17 cellular contexts compared by ENCODE assay signal in the genomic region with DNA sequence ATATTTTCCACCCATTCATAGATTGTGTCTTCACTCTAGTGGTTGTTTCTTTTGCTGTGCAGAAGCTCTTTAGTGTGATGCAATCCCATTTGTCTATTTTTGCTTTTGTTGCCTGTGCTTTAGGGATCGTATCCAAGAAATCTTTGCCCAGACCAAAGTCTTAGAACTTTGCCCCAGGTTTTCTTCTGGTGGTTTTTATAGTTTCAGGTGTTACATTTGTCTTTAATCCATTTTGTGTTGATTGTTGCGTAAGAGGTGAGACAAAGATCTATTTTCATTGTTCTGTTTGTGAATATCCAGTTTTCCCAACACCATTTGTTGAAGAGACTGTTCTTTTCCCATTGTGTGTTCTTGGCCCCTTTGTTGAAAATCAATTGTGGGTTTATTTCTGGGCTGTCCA. TPM values are rescaled to one million over a fixed set of nuclear protein-coding genes. Genes with fewer than 3 reads are reported as not detected.
DNase-seq lines count a peak whose midpoint lies in the region; ATAC-seq and TF ChIP-seq lines count a peak whose summit lies in the region.
"Had no signal": no experiment of that assay in that cellular context is flagged by ENCODE, and none has a peak within 500 bp of the region (broad histone marks: within the 10 kb centered on the region; RNA-seq: fewer than 3 reads in every experiment).

No MANE protein-coding gene starts in this region.

- DNase-seq in activated naive CD4-positive, alpha-beta T cell treated with anti-CD3 and anti-CD28 coated beads, Interleukin-2, amount 50 U/mL, for 72 hours (ENCODE audit: low spot score in 2 of 2) = no peak
- no peak for DNase-seq in effector memory CD4-positive, alpha-beta T cell
- no peak for DNase-seq in left ventricle myocardium superior
- no peak for DNase-seq in ascending aorta (ENCODE audit: low spot score in 2 of 2)
- no peak for DNase-seq in NCI-H748 treated with DMSO at 0.1 percent for 48 hours (lab: John Stamatoyannopoulos, UW)
- DNase-seq: activated gamma-delta T cell, brain microvascular endothelial cell, cortex of kidney, GF-D8, NCI-H1092, PC-9, thyroid gland had no signal

- no peaks in the 10 kb centered on the region for H3K9me2 ChIP-seq in SU-DHL-6 (replicated peaks; ENCODE audit: insufficient read depth, low read length)

- TF ChIP-seq CTCF in SU-DHL-6 (IDR thresholded peaks at IDR 0.05; ENCODE audit: insufficient read depth, low read length, poor library complexity, severe bottlenecking) (no peak), ascending aorta (IDR thresholded peaks at IDR 0.05) (no peak)

- H3K9me3 Mint-ChIP-seq in activated naive CD4-positive, alpha-beta T cell treated with anti-CD3 and anti-CD28 coated beads, Interleukin-2, amount 50 U/mL, for 24 hours = no peaks in the 10 kb centered on the region
- H3K9me3 Mint-ChIP-seq in activated naive CD4-positive, alpha-beta T cell treated with anti-CD3 and anti-CD28 coated beads, Interleukin-2, amount 50 U/mL, for 72 hours = peaks cover 0 to 5% of the 10 kb centered on the region in 2 donors
- peaks cover 2% of the 10 kb centered on the region for H3K9me3 Mint-ChIP-seq in stimulated activated memory B cell treated with anti-CD40 and anti-IgM and Interleukin-4, amounts not matched to agents 10 μg/mL and 1 μg/mL and 100 μg/mL, for 72 hours

- ATAC-seq in activated naive CD4-positive, alpha-beta T cell treated with anti-CD3 and anti-CD28 coated beads, Interleukin-2, amount 50 U/mL, for 72 hours = no peak
- ATAC-seq in stimulated activated memory B cell treated with anti-CD40 and anti-IgM and Interleukin-4, amounts not matched to agents 10 μg/mL and 1 μg/mL and 100 μg/mL, for 72 hours = no peak
- ATAC-seq in left ventricle myocardium superior = no peak

- H3K27ac Mint-ChIP-seq in activated naive CD4-positive, alpha-beta T cell treated with anti-CD3 and anti-CD28 coated beads, Interleukin-2, amount 50 U/mL, for 24 hours = peak overlapping the region; percentile 84
- no peak overlapping the region for H3K27ac Mint-ChIP-seq in activated naive CD4-positive, alpha-beta T cell treated with anti-CD3 and anti-CD28 coated beads, Interleukin-2, amount 50 U/mL, for 72 hours
- H3K27ac Mint-ChIP-seq in stimulated activated memory B cell treated with anti-CD40 and anti-IgM and Interleukin-4, amounts not matched to agents 10 μg/mL and 1 μg/mL and 100 μg/mL, for 72 hours = peak overlapping the region; percentile 83

- H3K27ac ChIP-seq in SU-DHL-6 (ENCODE audit: low read depth, low read length) (peak overlapping the region; percentile 66), ascending aorta (no peak overlapping the region)
- peak overlapping the region; percentile 39 for H3K27ac ChIP-seq in effector memory CD4-positive, alpha-beta T cell (ENCODE audit: insufficient read depth, low read length, poor library complexity, severe bottlenecking)
- H3K27ac ChIP-seq: brain microvascular endothelial cell, parathyroid adenoma, PC-9, thyroid gland had no signal

- H3K9ac ChIP-seq in SU-DHL-6 (ENCODE audit: low read length) = no peak overlapping the region
- H3K9ac ChIP-seq: parathyroid adenoma had no signal

- H3K36me3 Mint-ChIP-seq in activated naive CD4-positive, alpha-beta T cell treated with anti-CD3 and anti-CD28 coated beads, Interleukin-2, amount 50 U/mL, for 24 hours = peaks cover 40% of the 10 kb centered on the region
- peaks cover 65 to 68% of the 10 kb centered on the region in 2 donors for H3K36me3 Mint-ChIP-seq in activated naive CD4-positive, alpha-beta T cell treated with anti-CD3 and anti-CD28 coated beads, Interleukin-2, amount 50 U/mL, for 72 hours
- peaks cover 97% of the 10 kb centered on the region for H3K36me3 Mint-ChIP-seq in stimulated activated memory B cell treated with anti-CD40 and anti-IgM and Interleukin-4, amounts not matched to agents 10 μg/mL and 1 μg/mL and 100 μg/mL, for 72 hours

- H3K4me2 ChIP-seq in SU-DHL-6 (ENCODE audit: low read depth, low read length, poor library complexity, severe bottlenecking) = peak overlapping the region; percentile 38
- H3K4me2 ChIP-seq: PC-9 had no signal

- H3K4me3 ChIP-seq in SU-DHL-6 (ENCODE audit: insufficient read depth, low read length, poor library complexity, severe bottlenecking) (no peak overlapping the region), ascending aorta (no peak overlapping the region)
- H3K4me3 ChIP-seq in effector memory CD4-positive, alpha-beta T cell (ENCODE audit: insufficient read depth, low read depth, low read length, poor library complexity, severe bottlenecking) = peak overlapping the region; percentile 33
- H3K4me3 ChIP-seq: PC-9, thyroid gland had no signal

- no peak overlapping the region for H2AFZ ChIP-seq in SU-DHL-6 (ENCODE audit: low read depth, low read length, severe bottlenecking)
- H2AFZ ChIP-seq: parathyroid adenoma, PC-9 had no signal

- H3K79me2 ChIP-seq in SU-DHL-6 (ENCODE audit: insufficient read depth, low read length) = peaks cover 35% of the 10 kb centered on the region
- H3K79me2 ChIP-seq: parathyroid adenoma had no signal

- H3K4me1 Mint-ChIP-seq in activated naive CD4-positive, alpha-beta T cell treated with anti-CD3 and anti-CD28 coated beads, Interleukin-2, amount 50 U/mL, for 24 hours = peaks cover 86% of the 10 kb centered on the region
- H3K4me1 Mint-ChIP-seq in stimulated activated memory B cell treated with anti-CD40 and anti-IgM and Interleukin-4, amounts not matched to agents 10 μg/mL and 1 μg/mL and 100 μg/mL, for 72 hours = peaks cover 78% of the 10 kb centered on the region

- H3K4me3 Mint-ChIP-seq in activated naive CD4-positive, alpha-beta T cell treated with anti-CD3 and anti-CD28 coated beads, Interleukin-2, amount 50 U/mL, for 24 hours = peak overlapping the region; percentile 68
- H3K4me3 Mint-ChIP-seq in stimulated activated memory B cell treated with anti-CD40 and anti-IgM and Interleukin-4, amounts not matched to agents 10 μg/mL and 1 μg/mL and 100 μg/mL, for 72 hours = peak overlapping the region; percentile 75

- H3F3A ChIP-seq in SU-DHL-6 (ENCODE audit: insufficient read depth) = peaks cover 8% of the 10 kb centered on the region; the same call in 1 of the 2 replicates

- H3K4me1 ChIP-seq in effector memory CD4-positive, alpha-beta T cell (ENCODE audit: control insufficient read depth, insufficient read depth, low read length, poor library complexity, severe bottlenecking) = peaks cover 80% of the 10 kb centered on the region
- H3K4me1 ChIP-seq in ascending aorta = no peaks in the 10 kb centered on the region
- H3K4me1 ChIP-seq: parathyroid adenoma, thyroid gland had no signal

- no peaks in the 10 kb centered on the region for H3K27me3 Mint-ChIP-seq in activated naive CD4-positive, alpha-beta T cell treated with anti-CD3 and anti-CD28 coated beads, Interleukin-2, amount 50 U/mL, for 24 hours
- no peaks in the 10 kb centered on the region for H3K27me3 Mint-ChIP-seq in stimulated activated memory B cell treated with anti-CD40 and anti-IgM and Interleukin-4, amounts not matched to agents 10 μg/mL and 1 μg/mL and 100 μg/mL, for 72 hours

- H4K20me1 ChIP-seq in SU-DHL-6 (ENCODE audit: low read depth, low read length) = no peaks in the 10 kb centered on the region

- H3K36me3 ChIP-seq in SU-DHL-6 (ENCODE audit: low read length) (peaks cover 48% of the 10 kb centered on the region), ascending aorta (no peaks in the 10 kb centered on the region)
- H3K36me3 ChIP-seq in effector memory CD4-positive, alpha-beta T cell (ENCODE audit: control insufficient read depth, insufficient read depth, low read length) = peaks cover 96% of the 10 kb centered on the region
- H3K36me3 ChIP-seq: brain microvascular endothelial cell, thyroid gland had no signal

- H3K9me3 ChIP-seq in SU-DHL-6 (ENCODE audit: insufficient read depth, low read length) = no peaks in the 10 kb centered on the region
- H3K9me3 ChIP-seq in effector memory CD4-positive, alpha-beta T cell (ENCODE audit: control insufficient read depth, low read length) = no peaks in the 10 kb centered on the region
- no peaks in the 10 kb centered on the region for H3K9me3 ChIP-seq in ascending aorta
- H3K9me3 ChIP-seq: thyroid gland had no signal

- intact Hi-C loops in left ventricle myocardium superior (cut with micrococcal nuclease) (no loop called here), ascending aorta (cut with DNase I) (no loop called here)

- H3K27me3 ChIP-seq in SU-DHL-6 (ENCODE audit: low read length) = no peaks in the 10 kb centered on the region
- no peaks in the 10 kb centered on the region for H3K27me3 ChIP-seq in effector memory CD4-positive, alpha-beta T cell (replicated peaks; ENCODE audit: control insufficient read depth, insufficient read depth, low read length, poor library complexity, severe bottlenecking)
- no peaks in the 10 kb centered on the region for H3K27me3 ChIP-seq in ascending aorta
- H3K27me3 ChIP-seq: thyroid gland had no signal

RNA-seq across cellular contexts. Expression of a gene that starts 6.4 kb away (rescaled TPM):
- total RNA-seq in activated naive CD4-positive, alpha-beta T cell treated with anti-CD3 and anti-CD28 coated beads, Interleukin-2, amount 50 U/mL, for 72 hours = 10 to 100 TPM; 31.6 to 32.2 TPM
- total RNA-seq in left ventricle myocardium superior (6.0 TPM), ascending aorta (38.6 TPM)
- total RNA-seq: myocyte, PC-9 had no signal

Comparison
In these comparisons a context has a peak if more than half of its experiments do, and no peak if none do; other contexts are left out.
1. H3K27ac Mint-ChIP-seq: peak in activated naive CD4-positive, alpha-beta T cell treated with anti-CD3 and anti-CD28 coated beads, Interleukin-2, amount 50 U/mL, for 24 hours (single experiment) and stimulated activated memory B cell treated with anti-CD40 and anti-IgM and Interleukin-4, amounts not matched to agents 10 μg/mL and 1 μg/mL and 100 μg/mL, for 72 hours (single experiment); none in activated naive CD4-positive, alpha-beta T cell treated with anti-CD3 and anti-CD28 coated beads, Interleukin-2, amount 50 U/mL, for 72 hours (0 of 2).
2. H3K27ac ChIP-seq: peak in SU-DHL-6 (single experiment) and effector memory CD4-positive, alpha-beta T cell (single experiment); none in ascending aorta (0 of 2).